ENCODE assay signal across 1 cellular context in genomic region chr1:108750476-108751191, GRCh38.
TF ChIP-seq lines count a peak whose summit lies in the region.

No MANE protein-coding gene starts in this region.

TF ChIP-seq in IMR-90, 13 proteins besides CTCF, POLR2A, EP300 and RAD21 (continued from another document):
- TF ChIP-seq FOS (IDR thresholded peaks at IDR 0.05; ENCODE audit: low read depth, low read length), result no peak
- TF ChIP-seq SMC3 (IDR thresholded peaks at IDR 0.05; ENCODE audit: low read depth, low read length), result no peak
- TF ChIP-seq MAFK (IDR thresholded peaks at IDR 0.05; ENCODE audit: low read depth, low read length), result no peak
- no peak for TF ChIP-seq NFE2L2 (IDR thresholded peaks at IDR 0.05; ENCODE audit: low read depth, low read length)
- TF ChIP-seq RCOR1 (IDR thresholded peaks at IDR 0.05; ENCODE audit: insufficient replicate concordance, low read length), result no peak
- TF ChIP-seq CHD1 (IDR thresholded peaks at IDR 0.05; ENCODE audit: low read depth, low read length), result no peak
- no peak for TF ChIP-seq RFX5 (IDR thresholded peaks at IDR 0.05; ENCODE audit: low read depth, low read length)
- no peak for TF ChIP-seq MAZ (IDR thresholded peaks at IDR 0.05; ENCODE audit: borderline replicate concordance, low read depth, low read length)
